In genomic region chr2:58594762-58595161, GRCh38 we compare ENCODE assay signal across 13 cellular contexts.
DNase-seq lines count a peak whose midpoint lies in the region; ATAC-seq and TF ChIP-seq lines count a peak whose summit lies in the region.
"Had no signal": no experiment of that assay in that cellular context is flagged by ENCODE, and none has a peak within 500 bp of the region (broad histone marks: within the 10 kb centered on the region; RNA-seq: fewer than 3 reads in every experiment).

No MANE protein-coding gene starts in this region.

- TF ChIP-seq CTCF in colonic mucosa (IDR thresholded peaks at IDR 0.05): no peak
- TF ChIP-seq CTCF in esophagus squamous epithelium (IDR thresholded peaks at IDR 0.05): no peak

- TF ChIP-seq POLR2A in esophagus squamous epithelium (IDR thresholded peaks at IDR 0.05): no peak

- H3K4me3 ChIP-seq in colonic mucosa (no peak overlapping the region), esophagus squamous epithelium (no peak overlapping the region)
- H3K4me3 ChIP-seq: BLaER1, GM23338 had no signal

- H3K9me3 ChIP-seq in colonic mucosa: no peaks in the 10 kb centered on the region
- H3K9me3 ChIP-seq in esophagus squamous epithelium: no peaks in the 10 kb centered on the region
- H3K9me3 ChIP-seq: BLaER1 had no signal

- H3K4me1 ChIP-seq in colonic mucosa (no peaks in the 10 kb centered on the region), esophagus squamous epithelium (no peaks in the 10 kb centered on the region)
- H3K4me1 ChIP-seq: BLaER1 had no signal

- H3K27me3 ChIP-seq in colonic mucosa (no peaks in the 10 kb centered on the region), esophagus squamous epithelium (no peaks in the 10 kb centered on the region)
- H3K27me3 ChIP-seq: BLaER1 had no signal

- DNase-seq in AG20443 (ENCODE audit: low spot score): peak; percentile 13
- DNase-seq in HCEC 1CT: peak; percentile 30
- DNase-seq in astrocyte of the hippocampus (ENCODE audit: low read depth, low spot score): peak; percentile 13
- DNase-seq in hepatic stellate cell (ENCODE audit: low spot score): peak; percentile 9
- no peak for DNase-seq in colonic mucosa
- no peak for DNase-seq in stimulated activated CD4-positive, alpha-beta T cell treated with anti-CD3 and anti-CD28 coated beads, Interleukin-2, amount 100 ng/mL, for 24 hours
- DNase-seq in esophagus squamous epithelium (lab: John Stamatoyannopoulos, UW): no peak
- DNase-seq: CD8-positive, alpha-beta T cell; KG1; NCI-H187 had no signal

- intact Hi-C loops in colonic mucosa (cut with DNase I) (no loop called here), esophagus squamous epithelium (cut with DNase I) (no loop called here)

- H3K27ac ChIP-seq in colonic mucosa (no peak overlapping the region), esophagus squamous epithelium (no peak overlapping the region)
- H3K27ac ChIP-seq: BLaER1 had no signal

- no peak for ATAC-seq in HG03342 (IDR thresholded peaks at IDR 0.05; ENCODE audit: unreplicated experiment)
- ATAC-seq: CD8-positive, alpha-beta T cell had no signal

- no peak overlapping the region for H3K9ac ChIP-seq in colonic mucosa (ENCODE audit: low read depth in 2 of 2, low read length in 2 of 2)
- H3K9ac ChIP-seq: BLaER1 had no signal

- H3K36me3 ChIP-seq in colonic mucosa (no peaks in the 10 kb centered on the region), esophagus squamous epithelium (no peaks in the 10 kb centered on the region)
- H3K36me3 ChIP-seq: BLaER1 had no signal

Comparison
In these comparisons a context has a peak if more than half of its experiments do, and no peak if none do; other contexts are left out.
1. DNase-seq: peak in AG20443 (single experiment), HCEC 1CT (single experiment), astrocyte of the hippocampus (single experiment) and hepatic stellate cell (single experiment); none in colonic mucosa (single experiment), stimulated activated CD4-positive, alpha-beta T cell treated with anti-CD3 and anti-CD28 coated beads, Interleukin-2, amount 100 ng/mL, for 24 hours (0 of 2) and esophagus squamous epithelium (single experiment).